Comparison of ENCODE assay signal across 21 cellular contexts in genomic region chr14:41642402-41643195, GRCh38. TPM values are rescaled to one million over a fixed set of nuclear protein-coding genes. Genes with fewer than 3 reads are reported as not detected.
"Had no signal": no experiment of that assay in that cellular context is flagged by ENCODE, and none has a peak within 500 bp of the region (broad histone marks: within the 10 kb centered on the region; RNA-seq: fewer than 3 reads in every experiment).

No MANE protein-coding gene starts in this region.

- H3K27me3 ChIP-seq: breast epithelium, heart left ventricle, spleen, stomach, testis, upper lobe of left lung had no signal

- H3K4me1 ChIP-seq: breast epithelium, heart left ventricle, lower lobe of right lung, psoas muscle, spleen, stomach, testis, upper lobe of left lung had no signal

- H3K36me3 ChIP-seq: breast epithelium, heart left ventricle, lower lobe of right lung, spleen, stomach, upper lobe of left lung, WERI-Rb-1 had no signal

- H3K27ac ChIP-seq: breast epithelium, heart left ventricle, lower lobe of right lung, psoas muscle, spleen, stomach, testis, upper lobe of left lung, WERI-Rb-1 had no signal

- H3K4me3 ChIP-seq: breast epithelium, heart left ventricle, lower lobe of right lung, psoas muscle, spleen, stomach, testis, upper lobe of left lung had no signal

- DNase-seq: activated CD4-positive, alpha-beta memory T cell treated with anti-CD3 and anti-CD28 coated beads for 36 hours; activated CD4-positive, alpha-beta T cell treated with anti-CD3 and anti-CD28 coated beads for 36 hours; activated CD8-positive, alpha-beta memory T cell treated with anti-CD3 and anti-CD28 coated beads, Interleukin-2, amount 10 ng/mL, durations not matched to agents 7 days and 5 days; activated naive CD4-positive, alpha-beta T cell treated with anti-CD3 and anti-CD28 coated beads for 36 hours; activated naive CD8-positive, alpha-beta T cell treated with anti-CD3 and anti-CD28 coated beads, Interleukin-2, amount 50 U/mL, for 24 hours; activated T-cell treated with anti-CD3 and anti-CD28 coated beads, Interleukin-2, amount 50 U/mL, for 1 hour; aorta; cerebellar nuclear complex; effector CD8-positive, alpha-beta T cell; heart left ventricle; left colon; lower lobe of right lung; psoas muscle; spleen; stomach; testis; upper lobe of left lung; WERI-Rb-1 had no signal

- H3K9me3 ChIP-seq: breast epithelium, lower lobe of right lung, psoas muscle, spleen, stomach, testis, upper lobe of left lung had no signal

- ATAC-seq: activated CD4-positive, alpha-beta T cell treated with anti-CD3 and anti-CD28 coated beads for 36 hours; activated CD8-positive, alpha-beta memory T cell treated with anti-CD3 and anti-CD28 coated beads, Interleukin-2, amount 10 ng/mL, durations not matched to agents 7 days and 5 days; activated naive CD8-positive, alpha-beta T cell treated with anti-CD3 and anti-CD28 coated beads, Interleukin-2, amount 50 U/mL, for 24 hours; heart left ventricle; left colon; lower lobe of right lung; psoas muscle; sciatic nerve had no signal

RNA-seq across cellular contexts. Expression of gene LRFN5, which starts 35.9 kb away (rescaled TPM):
- total RNA-seq: activated CD4-positive, alpha-beta memory T cell treated with anti-CD3 and anti-CD28 coated beads for 36 hours; activated CD4-positive, alpha-beta T cell treated with anti-CD3 and anti-CD28 coated beads for 36 hours; activated CD8-positive, alpha-beta memory T cell treated with anti-CD3 and anti-CD28 coated beads, Interleukin-2, amount 10 ng/mL, durations not matched to agents 7 days and 5 days; activated naive CD4-positive, alpha-beta T cell treated with anti-CD3 and anti-CD28 coated beads for 36 hours; activated T-helper 2 cell treated with anti-CD3 and anti-CD28 coated beads, Interferon-gamma antibody, Interleukin-2, Interleukin-4, amounts not matched to agents 10 μg/mL and 5 μg/mL and 100 μg/mL, durations not matched to agents 14 hours and 24 hours and 36 hours had no signal
